Comparison of ENCODE assay signal across 1 cellular context in the genomic region with DNA sequence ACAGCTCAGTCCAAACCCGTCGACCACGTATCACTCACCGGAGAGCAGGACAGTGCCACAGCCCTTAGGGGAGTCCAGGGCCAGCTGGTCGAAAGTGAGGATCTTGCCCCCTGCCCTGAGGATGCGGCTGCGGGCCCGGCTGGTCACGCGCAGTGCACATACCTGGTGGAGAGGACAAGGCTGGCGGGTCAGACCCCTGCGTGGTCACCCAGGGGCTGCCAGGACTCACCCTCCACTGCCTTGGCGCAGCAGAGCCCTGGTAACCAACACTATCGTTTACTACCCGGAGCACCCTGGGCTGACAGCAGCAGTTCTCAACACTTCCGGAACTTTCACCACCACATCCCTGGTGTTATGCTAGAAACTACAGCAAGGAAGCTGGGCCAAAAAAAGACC.
TF ChIP-seq lines count a peak whose summit lies in the region.

No MANE protein-coding gene starts in this region.

TF ChIP-seq in A549, 52 proteins besides CTCF, POLR2A, EP300 and RAD21:
- TF ChIP-seq TFCP2L1 (CRISPR knock-in tag; IDR thresholded peaks at IDR 0.05): 0 out of 2 replicates have a peak, but pooled peaks have one; percentile 50
- TF ChIP-seq POLR2AphosphoS2 (conservative IDR thresholded peaks at IDR 0.05; ENCODE audit: low read length): no peak
- no peak for TF ChIP-seq JUNB (IDR thresholded peaks at IDR 0.05)
- TF ChIP-seq HES2 (IDR thresholded peaks at IDR 0.05): no peak
